11 cellular contexts compared by ENCODE assay signal in genomic region chr9:134895849-134896833, GRCh38. TPM values are rescaled to one million over a fixed set of nuclear protein-coding genes. Genes with fewer than 3 reads are reported as not detected.
DNase-seq lines count a peak whose midpoint lies in the region; ATAC-seq and TF ChIP-seq lines count a peak whose summit lies in the region.
"Had no signal": no experiment of that assay in that cellular context is flagged by ENCODE, and none has a peak within 500 bp of the region (broad histone marks: within the 10 kb centered on the region; RNA-seq: fewer than 3 reads in every experiment).

No MANE protein-coding gene starts in this region.

- peak overlapping the region in 3 of 5 experiments; percentile 77 to 80 (median 79) for H3K27ac Mint-ChIP-seq in brain
- H3K27ac Mint-ChIP-seq: CD8-positive, alpha-beta T cell; dendritic cell treated with granulocyte-macrophage colony-stimulating factor and Interleukin-4, amounts not matched to agents 40 ng/mL and 50 ng/mL, for 4 days had no signal

- H3K9me3 ChIP-seq in liver (ENCODE audit: control insufficient read depth in 4 of 4, low read length in 3 of 4), result peaks cover 0 to 9% (median 2%) of the 10 kb centered on the region in 4 donors

- no peaks in the 10 kb centered on the region for H3K27me3 ChIP-seq in liver (ENCODE audit: control insufficient read depth in 4 of 4, insufficient read depth in 4 of 4, low read length in 3 of 4)

- H3K4me3 ChIP-seq in liver (ENCODE audit: low read depth in 1 of 3, low read length in 3 of 3), result no peak overlapping the region
- H3K4me3 ChIP-seq: skin epidermis had no signal

- intact Hi-C loops in Right ventricle myocardium inferior (cut with DNase I) (loop anchor here (1.0 to 2.0 kb wide), 2 partner anchors 48 to 117 kb away; no protein-coding TSS in a partner anchor), cardiac septum (cut with DNase I) (no loop called here)

- H3K36me3 ChIP-seq in liver (ENCODE audit: control insufficient read depth in 4 of 4, insufficient read depth in 3 of 4, low read depth in 1 of 4, low read length in 3 of 4), result no peaks in the 10 kb centered on the region

- no peak for DNase-seq in Right ventricle myocardium inferior (ENCODE audit: missing footprints)
- DNase-seq in cardiac septum (ENCODE audit: low spot score), result no peak
- no peak for DNase-seq in NOMO-1 (lab: John Stamatoyannopoulos, UW; ENCODE audit: unreplicated experiment in 2 of 2)
- no peak for DNase-seq in NCI-H128 (lab: John Stamatoyannopoulos, UW; ENCODE audit: unreplicated experiment)
- DNase-seq in GM03348 (ENCODE audit: low spot score), result no peak

- 38% methylated on average over 14 of the region's 14 CpGs for WGBS in liver

- H3K27me3 Mint-ChIP-seq in brain, result peaks cover 7% of the 10 kb centered on the region

- TF ChIP-seq RAD21 in liver (IDR thresholded peaks at IDR 0.05), result no peak

- H3K36me3 Mint-ChIP-seq in brain, result no peaks in the 10 kb centered on the region
- H3K36me3 Mint-ChIP-seq: CD8-positive, alpha-beta T cell had no signal

- H3K4me1 ChIP-seq in liver (ENCODE audit: control insufficient read depth in 4 of 4, insufficient read depth in 4 of 4, low read length in 3 of 4), result no peaks in the 10 kb centered on the region

- H3K9me3 Mint-ChIP-seq in brain, result peaks cover 16 to 40% (median 32%) of the 10 kb centered on the region in 5 experiments

- H3K27ac ChIP-seq in liver (ENCODE audit: low read depth in 1 of 2, low read length in 2 of 2), result peak overlapping the region; percentile 12 to 30

- peaks cover 24% of the 10 kb centered on the region for H3K4me1 Mint-ChIP-seq in brain

- H3K9ac ChIP-seq in liver (ENCODE audit: low read depth in 1 of 2, low read length in 2 of 2), result no peak overlapping the region

- peak overlapping the region in 2 of 5 experiments; percentile 17 to 35 for H3K4me3 Mint-ChIP-seq in brain
- H3K4me3 Mint-ChIP-seq: CD8-positive, alpha-beta T cell; dendritic cell treated with granulocyte-macrophage colony-stimulating factor and Interleukin-4, amounts not matched to agents 40 ng/mL and 50 ng/mL, for 4 days had no signal

- ATAC-seq in Right ventricle myocardium inferior (peak; percentile 76), HG02763 (IDR thresholded peaks at IDR 0.05; ENCODE audit: unreplicated experiment) (no peak)
- ATAC-seq: CD8-positive, alpha-beta T cell had no signal

- TF ChIP-seq CTCF in brain (conservative IDR thresholded peaks at IDR 0.05) (no peak), liver (IDR thresholded peaks at IDR 0.05; ENCODE audit: low read depth, low read length, missing input control) (no peak)

TF ChIP-seq in liver, 16 proteins besides CTCF, POLR2A, EP300 and RAD21:
- TF ChIP-seq EGR1 (IDR thresholded peaks at IDR 0.05; ENCODE audit: low read depth in 2 of 2) (no peak), GABPA (IDR thresholded peaks at IDR 0.05 in 1 of 2, conservative IDR thresholded peaks at IDR 0.05 in 1 of 2) (no peak), SP1 (IDR thresholded peaks at IDR 0.05) (no peak), RXRA (IDR thresholded peaks at IDR 0.05) (peak in 1 of 2 donors; percentile 6), YY1 (IDR thresholded peaks at IDR 0.05) (peak; percentile 17), FOXA2 (IDR thresholded peaks at IDR 0.05) (no peak), JUND (IDR thresholded peaks at IDR 0.05) (no peak), NR2F2 (IDR thresholded peaks at IDR 0.05) (peak; percentile 65), REST (IDR thresholded peaks at IDR 0.05) (no peak)

RNA-seq across cellular contexts. Expression of gene FCN2, which starts 15.5 kb away (rescaled TPM):
- total RNA-seq in Right ventricle myocardium inferior (not detected), cardiac septum (not detected), liver (100 to 1,000 TPM in 1 of 2 donors, 10 to 100 TPM in 1; 23.6 to 124 TPM)
- polyA plus RNA-seq in brain (ENCODE audit: insufficient read depth, low read depth, low replicate concordance) (not detected), liver (100 to 1,000 TPM; 118 to 186 TPM)
- total RNA-seq: CD8-positive, alpha-beta T cell had no signal

RNA-seq across cellular contexts. Expression of gene FCN1, which starts 21.6 kb away (rescaled TPM):
- 5.7 TPM for total RNA-seq in Right ventricle myocardium inferior
- total RNA-seq in cardiac septum, result 5.3 TPM
- polyA plus RNA-seq in brain (ENCODE audit: insufficient read depth, low read depth, low replicate concordance), result 2.5 TPM
- total RNA-seq in liver, result 10 to 100 TPM in 1 of 2 donors, 1 to 10 TPM in 1; 7.8 to 15.0 TPM
- polyA plus RNA-seq in liver, result 1 to 10 TPM in 1 of 2 donors, under 1 TPM in 1; 0.97 to 2.9 TPM

Comparison
In these comparisons a context has a peak if more than half of its experiments do, and no peak if none do; other contexts are left out.
1. RNA of gene FCN2, which starts 15.5 kb away (total RNA-seq): 23.6 to 124 TPM in liver; not detected in Right ventricle myocardium inferior (single experiment) and not detected in cardiac septum (single experiment); every median in the first group is over 10 times any median in the second.